Comparison of ENCODE assay signal across 8 cellular contexts in genomic region chr14:56580317-56580711, GRCh38. TPM values are rescaled to one million over a fixed set of nuclear protein-coding genes. Genes with fewer than 3 reads are reported as not detected.
DNase-seq lines count a peak whose midpoint lies in the region; ATAC-seq and TF ChIP-seq lines count a peak whose summit lies in the region.

No MANE protein-coding gene starts in this region.

- TF ChIP-seq CTCF in activated CD8-positive, alpha-beta T cell treated with anti-CD3 and anti-CD28 coated beads for 36 hours (IDR thresholded peaks at IDR 0.05) = no peak
- TF ChIP-seq CTCF in kidney epithelial cell (IDR thresholded peaks at IDR 0.05; ENCODE audit: insufficient read depth, low read length, poor library complexity, severe bottlenecking) = no peak
- TF ChIP-seq CTCF in tibial artery (IDR thresholded peaks at IDR 0.05) = no peak

- H3K9me3 Mint-ChIP-seq in CD4-positive, CD25-positive, alpha-beta regulatory T cell = no peaks in the 10 kb centered on the region
- no peaks in the 10 kb centered on the region for H3K9me3 Mint-ChIP-seq in activated CD8-positive, alpha-beta T cell treated with anti-CD3 and anti-CD28 coated beads for 36 hours

- H3K27ac ChIP-seq in CD4-positive, CD25-positive, alpha-beta regulatory T cell (ENCODE audit: insufficient read depth, low read length, poor library complexity, severe bottlenecking) = peak overlapping the region; percentile 82
- peak overlapping the region; percentile 81 to 85 for H3K27ac ChIP-seq in tibial artery

- H3K4me1 ChIP-seq in CD4-positive, CD25-positive, alpha-beta regulatory T cell (ENCODE audit: control insufficient read depth, insufficient read depth, low read length, poor library complexity, severe bottlenecking) = peaks cover 33% of the 10 kb centered on the region
- H3K4me1 ChIP-seq in tibial artery = peaks cover 0 to 34% (median 13%) of the 10 kb centered on the region in 4 donors

- intact Hi-C loops in activated CD8-positive, alpha-beta T cell treated with anti-CD3 and anti-CD28 coated beads for 36 hours (cut with micrococcal nuclease) = no loop called here
- intact Hi-C loops in tibial artery (cut with DNase I; ENCODE audit: low total_unique reads) = no loop called here

- H3K36me3 Mint-ChIP-seq in CD4-positive, CD25-positive, alpha-beta regulatory T cell = no peaks in the 10 kb centered on the region
- H3K36me3 Mint-ChIP-seq in activated CD8-positive, alpha-beta T cell treated with anti-CD3 and anti-CD28 coated beads for 36 hours (ENCODE audit: low read depth) = no peaks in the 10 kb centered on the region

- no peaks in the 10 kb centered on the region for H3K27me3 Mint-ChIP-seq in CD4-positive, CD25-positive, alpha-beta regulatory T cell
- no peaks in the 10 kb centered on the region for H3K27me3 Mint-ChIP-seq in activated CD8-positive, alpha-beta T cell treated with anti-CD3 and anti-CD28 coated beads for 36 hours

- no peak for DNase-seq in CD4-positive, CD25-positive, alpha-beta regulatory T cell
- no peak for DNase-seq in activated CD8-positive, alpha-beta T cell treated with anti-CD3 and anti-CD28 coated beads for 36 hours
- DNase-seq in kidney epithelial cell (ENCODE audit: low read depth) (no peak), tibial artery (no peak), superior temporal gyrus (ENCODE audit: extremely low spot score) (no peak), SHP77 treated with DMSO at 0.1 percent for 48 hours (lab: John Stamatoyannopoulos, UW) (no peak)
- no peak for DNase-seq in activated CD8-positive, alpha-beta memory T cell treated with anti-CD3 and anti-CD28 coated beads for 24 hours

- H3K4me3 ChIP-seq in CD4-positive, CD25-positive, alpha-beta regulatory T cell (ENCODE audit: low read depth, low read length) = peak overlapping the region; percentile 95
- H3K4me3 ChIP-seq in kidney epithelial cell (ENCODE audit: low read depth, low read length) (peak overlapping the region; percentile 67), tibial artery (peak overlapping the region; percentile 82 to 88)

- CTCF ChIA-PET in activated CD8-positive, alpha-beta T cell treated with anti-CD3 and anti-CD28 coated beads for 36 hours (lab: Charles Lee) = interaction anchor here (1.0 to 2.6 kb wide), 4 partner anchors 9 to 145 kb away, joined by 3 to 21 read pairs (median 4); no protein-coding TSS in a partner anchor

- H3K27me3 ChIP-seq in CD4-positive, CD25-positive, alpha-beta regulatory T cell (ENCODE audit: control insufficient read depth, insufficient read depth, low read length) = peaks cover 5% of the 10 kb centered on the region
- no peaks in the 10 kb centered on the region for H3K27me3 ChIP-seq in kidney epithelial cell (ENCODE audit: control insufficient read depth, insufficient read depth, low read length)
- H3K27me3 ChIP-seq in tibial artery = no peaks in the 10 kb centered on the region

- H3K4me3 Mint-ChIP-seq in CD4-positive, CD25-positive, alpha-beta regulatory T cell = peak overlapping the region in 3 of 4 donors; percentile 92 to 99 (median 96)
- H3K4me3 Mint-ChIP-seq in activated CD8-positive, alpha-beta T cell treated with anti-CD3 and anti-CD28 coated beads for 36 hours = peak overlapping the region; percentile 88

- H3K36me3 ChIP-seq in CD4-positive, CD25-positive, alpha-beta regulatory T cell (ENCODE audit: control insufficient read depth, insufficient read depth, low read length) = peaks cover under 1% of the 10 kb centered on the region
- H3K36me3 ChIP-seq in kidney epithelial cell (ENCODE audit: control insufficient read depth, insufficient read depth, low read length) (no peaks in the 10 kb centered on the region), tibial artery (peaks cover 0 to 2% (median 0%) of the 10 kb centered on the region in 3 donors)

- no peak for ATAC-seq in CD4-positive, CD25-positive, alpha-beta regulatory T cell (ENCODE audit: low read depth in 2 of 2)
- ATAC-seq in HG02973 (IDR thresholded peaks at IDR 0.05; ENCODE audit: unreplicated experiment) = peak; percentile 1
- ATAC-seq in activated CD8-positive, alpha-beta T cell treated with anti-CD3 and anti-CD28 coated beads for 36 hours = no peak

- peak overlapping the region; percentile 91 to 97 (median 96) for H3K27ac Mint-ChIP-seq in CD4-positive, CD25-positive, alpha-beta regulatory T cell
- peak overlapping the region; percentile 94 for H3K27ac Mint-ChIP-seq in activated CD8-positive, alpha-beta T cell treated with anti-CD3 and anti-CD28 coated beads for 36 hours

- peaks cover 38 to 54% (median 43%) of the 10 kb centered on the region in 4 donors for H3K4me1 Mint-ChIP-seq in CD4-positive, CD25-positive, alpha-beta regulatory T cell
- H3K4me1 Mint-ChIP-seq in activated CD8-positive, alpha-beta T cell treated with anti-CD3 and anti-CD28 coated beads for 36 hours (ENCODE audit: low read depth) = peaks cover 36% of the 10 kb centered on the region

- POLR2A ChIA-PET in activated CD8-positive, alpha-beta T cell treated with anti-CD3 and anti-CD28 coated beads for 36 hours (lab: Charles Lee) = interaction anchor here (1.0 kb wide), 1 partner anchor 10 kb away, joined by 3 read pairs; no protein-coding TSS in a partner anchor

- H3K9me3 ChIP-seq in CD4-positive, CD25-positive, alpha-beta regulatory T cell (ENCODE audit: control insufficient read depth in 2 of 2, low read length in 2 of 2) = no peaks in the 10 kb centered on the region
- no peaks in the 10 kb centered on the region for H3K9me3 ChIP-seq in tibial artery

RNA-seq across cellular contexts. Expression of gene TMEM260, which starts 0.7 kb away (rescaled TPM):
- total RNA-seq in CD4-positive, CD25-positive, alpha-beta regulatory T cell = 29.0 TPM
- 10 to 100 TPM; 10.3 to 11.7 (median 11.0) TPM for polyA plus RNA-seq in CD4-positive, CD25-positive, alpha-beta regulatory T cell
- total RNA-seq in activated CD8-positive, alpha-beta T cell treated with anti-CD3 and anti-CD28 coated beads for 36 hours = 10 to 100 TPM; 10.6 to 11.1 TPM
- 14.8 and 16.5 TPM in 2 replicates for total RNA-seq in kidney epithelial cell
